Comparison of ENCODE assay signal across 12 cellular contexts in genomic region chr7:56083150-56083785, GRCh38. TPM values are rescaled to one million over a fixed set of nuclear protein-coding genes. Genes with fewer than 3 reads are reported as not detected.
DNase-seq lines count a peak whose midpoint lies in the region; ATAC-seq and TF ChIP-seq lines count a peak whose summit lies in the region.
"Had no signal": no experiment of that assay in that cellular context is flagged by ENCODE, and none has a peak within 500 bp of the region (broad histone marks: within the 10 kb centered on the region; RNA-seq: fewer than 3 reads in every experiment).

No MANE protein-coding gene starts in this region.

- H3K36me3 ChIP-seq in ascending aorta (peaks cover 19 to 22% of the 10 kb centered on the region in 2 donors), testis (ENCODE audit: low read depth, missing control alignments) (no peaks in the 10 kb centered on the region)

- TF ChIP-seq POLR2A in testis (IDR thresholded peaks at IDR 0.05): no peak

- intact Hi-C loops in ascending aorta (cut with DNase I) (no loop called here), testis (cut with DNase I; ENCODE audit: low total_unique reads) (no loop called here)

- H3K27me3 ChIP-seq in ascending aorta (no peaks in the 10 kb centered on the region), testis (no peaks in the 10 kb centered on the region)
- H3K27me3 ChIP-seq: esophagus muscularis mucosa, Peyer's patch had no signal

- H3K4me1 ChIP-seq in ascending aorta (peaks cover 3 to 23% of the 10 kb centered on the region in 2 donors), testis (peaks cover 24% of the 10 kb centered on the region)

- H3K4me3 ChIP-seq in ascending aorta (no peak overlapping the region), testis (no peak overlapping the region)
- H3K4me3 ChIP-seq: esophagus muscularis mucosa, Peyer's patch had no signal

- H3K9me3 ChIP-seq in ascending aorta: no peaks in the 10 kb centered on the region
- no peaks in the 10 kb centered on the region for H3K9me3 ChIP-seq in testis
- H3K9me3 ChIP-seq: esophagus muscularis mucosa, Peyer's patch had no signal

- H3K27ac ChIP-seq in ascending aorta (peak overlapping the region; percentile 3 to 51), testis (no peak overlapping the region)
- H3K27ac ChIP-seq: Peyer's patch had no signal

- 30 to 45% methylated on average over 9 to 13 of the region's 13 CpGs for WGBS in testis, 2 donors

- ATAC-seq in left lobe of liver: peak; percentile 61
- no peak for ATAC-seq in GM19324 (IDR thresholded peaks at IDR 0.05; ENCODE audit: low FRiP score, unreplicated experiment)
- ATAC-seq in HG02970 (IDR thresholded peaks at IDR 0.05; ENCODE audit: low FRiP score, unreplicated experiment): no peak
- no peak for ATAC-seq in GM21447 (IDR thresholded peaks at IDR 0.05; ENCODE audit: unreplicated experiment)

- TF ChIP-seq CTCF in ascending aorta (IDR thresholded peaks at IDR 0.05) (no peak), testis (IDR thresholded peaks at IDR 0.05) (no peak)

- DNase-seq in NCI-H1436 (lab: John Stamatoyannopoulos, UW): peak; percentile 21
- DNase-seq in NCI-H1436 treated with DMSO at 0.1 percent for 48 hours (lab: John Stamatoyannopoulos, UW): no peak
- DNase-seq in ascending aorta (ENCODE audit: low spot score in 2 of 2): no peak
- peak; percentile 81 for DNase-seq in left lobe of liver (ENCODE audit: low spot score)
- DNase-seq in testis: peak; percentile 83
- DNase-seq: 8988T; activated CD4-positive, CD25-positive, alpha-beta regulatory T cell had no signal

RNA-seq across cellular contexts. Expression of gene PHKG1, which starts 9.5 kb away (rescaled TPM):
- total RNA-seq in ascending aorta (1.1 TPM), left lobe of liver (0.78 TPM), testis (1 to 10 TPM; 1.5 to 2.8 TPM)
- 2.1 TPM for polyA plus RNA-seq in testis (ENCODE audit: insufficient read depth, low read depth, low replicate concordance)

RNA-seq across cellular contexts. Expression of gene SUMF2, which starts 19.2 kb away (rescaled TPM):
- 74.6 TPM for total RNA-seq in ascending aorta
- 83.3 TPM for total RNA-seq in left lobe of liver
- 100 to 1,000 TPM in 1 of 2 donors, 10 to 100 TPM in 1; 84.8 to 107 TPM for total RNA-seq in testis
- polyA plus RNA-seq in testis (ENCODE audit: insufficient read depth, low read depth, low replicate concordance): 83.3 TPM

RNA-seq across cellular contexts. Expression of gene CHCHD2, which starts 23.0 kb away (rescaled TPM):
- total RNA-seq in ascending aorta: 323 TPM
- 189 TPM for total RNA-seq in left lobe of liver
- total RNA-seq in testis: 100 to 1,000 TPM; 212 to 289 TPM
- polyA plus RNA-seq in testis (ENCODE audit: insufficient read depth, low read depth, low replicate concordance): 321 TPM

RNA-seq across cellular contexts. Expression of gene CCT6A, which starts 31.7 kb away (rescaled TPM):
- total RNA-seq in ascending aorta: 86.2 TPM
- total RNA-seq in left lobe of liver: 25.7 TPM
- total RNA-seq in testis: 10 to 100 TPM; 90.4 to 96.4 TPM
- polyA plus RNA-seq in testis (ENCODE audit: insufficient read depth, low read depth, low replicate concordance): 103 TPM

RNA-seq across cellular contexts. Expression of gene PSPH, which starts 32.0 kb away (rescaled TPM):
- total RNA-seq in ascending aorta (not detected), left lobe of liver (9.0 TPM), testis (10 to 100 TPM; 18.4 to 21.5 TPM)
- polyA plus RNA-seq in testis (ENCODE audit: insufficient read depth, low read depth, low replicate concordance): 16.6 TPM

Comparison
In these comparisons a context has a peak if more than half of its experiments do, and no peak if none do; other contexts are left out.
1. DNase-seq: peak in NCI-H1436 (single experiment), left lobe of liver (single experiment) and testis (single experiment); none in NCI-H1436 treated with DMSO at 0.1 percent for 48 hours (single experiment) and ascending aorta (0 of 2).
2. H3K27ac ChIP-seq: peak in ascending aorta (2 of 2); none in testis (0 of 2).